In the genomic region with DNA sequence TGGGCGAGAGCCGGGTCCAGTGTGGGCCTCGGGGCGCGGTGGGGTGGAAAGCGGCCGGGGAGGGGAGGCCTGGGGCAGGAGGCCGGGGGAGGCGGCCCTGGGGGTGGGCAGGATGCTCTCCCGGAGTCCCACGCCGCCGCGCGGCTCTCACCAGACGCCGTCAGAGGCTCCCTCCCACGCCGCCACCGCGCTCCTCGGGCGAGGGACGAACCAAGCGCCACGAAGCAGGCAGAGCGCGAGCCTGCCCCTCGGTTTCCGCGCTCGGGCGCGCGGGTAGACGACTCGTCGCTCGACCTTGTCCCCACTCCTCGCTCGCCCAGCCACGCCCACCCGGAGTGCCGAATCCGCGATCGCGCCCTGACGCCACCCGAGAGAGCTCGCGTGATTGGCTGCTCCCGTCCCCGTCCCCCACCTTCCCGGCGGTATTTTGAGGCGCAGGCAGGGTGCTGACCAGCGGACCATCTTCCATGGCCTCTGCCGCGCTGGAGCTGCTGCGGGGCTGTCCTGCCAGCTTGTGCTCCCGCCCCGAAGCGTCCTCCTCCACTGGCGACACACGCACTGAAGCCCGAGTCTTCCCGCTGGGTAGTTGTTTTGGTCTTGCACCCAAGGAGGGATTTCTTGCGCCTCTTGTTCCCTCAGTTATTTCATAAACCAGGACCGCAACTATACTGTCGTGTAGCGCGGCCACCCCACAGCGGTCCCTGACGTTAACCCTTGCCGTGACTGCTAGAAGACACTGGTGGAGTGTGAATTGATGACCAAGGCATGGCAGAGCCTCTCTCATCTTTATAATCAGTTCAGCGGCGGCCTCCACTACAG, we compare ENCODE assay signal across 8 cellular contexts. TPM values are rescaled to one million over a fixed set of nuclear protein-coding genes. Genes with fewer than 3 reads are reported as not detected.
DNase-seq lines count a peak whose midpoint lies in the region; ATAC-seq, FAIRE-seq and TF ChIP-seq lines count a peak whose summit lies in the region.

A gene with protein sequence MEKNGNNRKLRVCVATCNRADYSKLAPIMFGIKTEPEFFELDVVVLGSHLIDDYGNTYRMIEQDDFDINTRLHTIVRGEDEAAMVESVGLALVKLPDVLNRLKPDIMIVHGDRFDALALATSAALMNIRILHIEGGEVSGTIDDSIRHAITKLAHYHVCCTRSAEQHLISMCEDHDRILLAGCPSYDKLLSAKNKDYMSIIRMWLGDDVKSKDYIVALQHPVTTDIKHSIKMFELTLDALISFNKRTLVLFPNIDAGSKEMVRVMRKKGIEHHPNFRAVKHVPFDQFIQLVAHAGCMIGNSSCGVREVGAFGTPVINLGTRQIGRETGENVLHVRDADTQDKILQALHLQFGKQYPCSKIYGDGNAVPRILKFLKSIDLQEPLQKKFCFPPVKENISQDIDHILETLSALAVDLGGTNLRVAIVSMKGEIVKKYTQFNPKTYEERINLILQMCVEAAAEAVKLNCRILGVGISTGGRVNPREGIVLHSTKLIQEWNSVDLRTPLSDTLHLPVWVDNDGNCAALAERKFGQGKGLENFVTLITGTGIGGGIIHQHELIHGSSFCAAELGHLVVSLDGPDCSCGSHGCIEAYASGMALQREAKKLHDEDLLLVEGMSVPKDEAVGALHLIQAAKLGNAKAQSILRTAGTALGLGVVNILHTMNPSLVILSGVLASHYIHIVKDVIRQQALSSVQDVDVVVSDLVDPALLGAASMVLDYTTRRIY (minus strand): TSS at position 279 of the 819 bp plus-strand sequence. CDS start 9,093 bp downstream, outside the sequence.

- peaks cover 14% of the 10 kb centered on the region for H3K4me1 ChIP-seq in adipocyte (ENCODE audit: control insufficient read depth, insufficient read depth, low read length)
- no peaks in the 10 kb centered on the region for H3K4me1 ChIP-seq in pancreas
- peaks cover 4 to 7% of the 10 kb centered on the region in 2 donors for H3K4me1 ChIP-seq in thyroid gland

- peak; percentile 99 for ATAC-seq in Right ventricle myocardium superior (ENCODE audit: poor library complexity)
- peak; percentile 97 to 99 (median 98) for ATAC-seq in pancreas

- intact Hi-C loops in Right ventricle myocardium superior (cut with DNase I): loop anchor here (5.0 kb wide), 1 partner anchor 69 kb away; no protein-coding TSS in a partner anchor
- intact Hi-C loops in pancreas (cut with DNase I): no loop called here
- intact Hi-C loops in thyroid gland (cut with DNase I): no loop called here

- no peak for TF ChIP-seq CTCF in HFF-Myc (IDR thresholded peaks at IDR 0.05; ENCODE audit: low read depth, low read length, missing control alignments)
- TF ChIP-seq CTCF in NB4 (IDR thresholded peaks at IDR 0.05; ENCODE audit: low read depth, low read length): no peak
- no peak for TF ChIP-seq CTCF in pancreas (IDR thresholded peaks at IDR 0.05)
- no peak for TF ChIP-seq CTCF in thyroid gland (IDR thresholded peaks at IDR 0.05)

- FAIRE-seq in pancreas (lab: Jason Lieb, UNC): no peak

- H3K9me3 ChIP-seq in adipocyte (ENCODE audit: control insufficient read depth, low read length) (no peaks in the 10 kb centered on the region), pancreas (no peaks in the 10 kb centered on the region), thyroid gland (no peaks in the 10 kb centered on the region)

- WGBS in pancreas, 2 donors: 1% methylated on average over 69 to 78 of the region's 78 CpGs
- 2 to 4% methylated on average over 34 to 40 of the region's 78 CpGs for WGBS in thyroid gland, 2 donors

- DNase-seq in GM03348 (ENCODE audit: low spot score) (peak; percentile 98), HFF-Myc (ENCODE audit: extremely low read depth, low read depth) (peak; percentile 81), NB4 (ENCODE audit: low read depth) (peak; percentile 92), T follicular helper cell (ENCODE audit: low read depth) (peak; percentile 96), adipocyte (ENCODE audit: low read depth) (peak; percentile 99), Right ventricle myocardium superior (peak; percentile 99), pancreas (peak; percentile 96 to 99 (median 98)), thyroid gland (peak; percentile 98 to 99)

- TF ChIP-seq POLR2A in NB4 (IDR thresholded peaks at IDR 0.05; ENCODE audit: extremely low read depth, insufficient read length) (peak; percentile 74), thyroid gland (IDR thresholded peaks at IDR 0.05) (peak in 1 of 2 donors; percentile 96)

- no peaks in the 10 kb centered on the region for H3K36me3 ChIP-seq in adipocyte (ENCODE audit: control insufficient read depth, insufficient read depth, low read length, severe bottlenecking)
- H3K36me3 ChIP-seq in pancreas: no peaks in the 10 kb centered on the region
- H3K36me3 ChIP-seq in thyroid gland: no peaks in the 10 kb centered on the region

- H3K9ac ChIP-seq in adipocyte (ENCODE audit: low read length): peak within 1 kb of the TSS; percentile 98

- H3K4me3 ChIP-seq in HFF-Myc (replicated peaks; ENCODE audit: low read depth, low read length) (peak within 1 kb of the TSS; percentile 64), NB4 (ENCODE audit: low read depth, low read length) (peak within 1 kb of the TSS; percentile 68), adipocyte (ENCODE audit: low read length) (peak within 1 kb of the TSS; percentile 94), pancreas (peak within 1 kb of the TSS; percentile 80 to 92 (median 88)), thyroid gland (replicated peaks in 1 of 3) (peak within 1 kb of the TSS; percentile 37 to 95 (median 48))

- H3K27ac ChIP-seq in pancreas (peak within 1 kb of the TSS; percentile 88 to 96 (median 90)), thyroid gland (peak within 1 kb of the TSS; percentile 93 to 96 (median 96))

- H3K27me3 ChIP-seq in adipocyte (replicated peaks; ENCODE audit: control insufficient read depth, insufficient read depth, low read length) (no peaks in the 10 kb centered on the region), pancreas (no peaks in the 10 kb centered on the region), thyroid gland (no peaks in the 10 kb centered on the region)

RNA-seq across cellular contexts. Expression of the gene that starts here (rescaled TPM):
- total RNA-seq in Right ventricle myocardium superior: 12.4 TPM
- 10 to 100 TPM in 1 of 6 donors, 1 to 10 TPM in 5; 4.4 to 11.8 (median 7.0) TPM for total RNA-seq in pancreas
- polyA plus RNA-seq in pancreas: 10 to 100 TPM in 1 of 2 donors, 1 to 10 TPM in 1; 5.1 to 12.7 TPM
- total RNA-seq in thyroid gland: 10 to 100 TPM; 15.0 to 24.3 (median 16.1) TPM

Comparison
In these comparisons a context has a peak if more than half of its experiments do, and no peak if none do; other contexts are left out.
1. Peak in every context shown above with its lines: DNase-seq, ATAC-seq, H3K4me3 ChIP-seq and H3K27ac ChIP-seq.